ENCODE assay signal across 15 cellular contexts in genomic region chr14:54854181-54854580, GRCh38. TPM values are rescaled to one million over a fixed set of nuclear protein-coding genes. Genes with fewer than 3 reads are reported as not detected.
DNase-seq lines count a peak whose midpoint lies in the region; ATAC-seq and TF ChIP-seq lines count a peak whose summit lies in the region.
"Had no signal": no experiment of that assay in that cellular context is flagged by ENCODE, and none has a peak within 500 bp of the region (broad histone marks: within the 10 kb centered on the region; RNA-seq: fewer than 3 reads in every experiment).

No MANE protein-coding gene starts in this region.

- H3K27me3 ChIP-seq in DOHH2 (ENCODE audit: control insufficient read depth, low read length) (no peaks in the 10 kb centered on the region), left lung (no peaks in the 10 kb centered on the region)
- H3K27me3 ChIP-seq: SJCRH30 had no signal

- peak overlapping the region; percentile 87 for H3K4me2 ChIP-seq in DOHH2 (ENCODE audit: low read length)

- TF ChIP-seq CTCF in DOHH2 (IDR thresholded peaks at IDR 0.05; ENCODE audit: low read depth, low read length, poor library complexity, severe bottlenecking) = no peak
- no peak for TF ChIP-seq CTCF in left lung (IDR thresholded peaks at IDR 0.05)

- peak; percentile 9 for DNase-seq in NCI-H69 (lab: John Stamatoyannopoulos, UW)
- DNase-seq in left lung = no peak
- DNase-seq in cortex of kidney (lab: John Stamatoyannopoulos, UW) = no peak
- no peak for DNase-seq in SIG-M5 (lab: John Stamatoyannopoulos, UW)
- DNase-seq: activated naive CD4-positive, alpha-beta T cell; central memory CD4-positive, alpha-beta T cell; glutamatergic neuron; left ventricle myocardium inferior; nephron progenitor cell; SJCRH30; stimulated activated naive CD4-positive, alpha-beta T cell treated with Interleukin-2 at 50 U/mL for 16 hours had no signal

- H4K20me1 ChIP-seq in DOHH2 (ENCODE audit: control insufficient read depth, insufficient read depth, low read depth, low read length) = no peaks in the 10 kb centered on the region

- intact Hi-C loops in left lung (cut with DNase I) = no loop called here

- H3K9me3 ChIP-seq in DOHH2 (ENCODE audit: control insufficient read depth, insufficient read depth, low read length) = peaks cover 5% of the 10 kb centered on the region; the same call in 1 of the 2 replicates
- no peaks in the 10 kb centered on the region for H3K9me3 ChIP-seq in left lung
- H3K9me3 ChIP-seq: left ventricle myocardium inferior, SJCRH30 had no signal

- H3K4me1 ChIP-seq in DOHH2 (ENCODE audit: control insufficient read depth, low read length) = peaks cover 75% of the 10 kb centered on the region
- H3K4me1 ChIP-seq in left lung = peaks cover 0 to 30% of the 10 kb centered on the region in 2 donors
- H3K4me1 ChIP-seq: SJCRH30 had no signal

- H3K79me2 ChIP-seq in DOHH2 (ENCODE audit: control insufficient read depth, low read length) = no peaks in the 10 kb centered on the region

- peaks cover 13% of the 10 kb centered on the region for H3F3A ChIP-seq in DOHH2 (ENCODE audit: control insufficient read depth, insufficient read depth)

- peak; percentile 54 for ATAC-seq in GM21447 (IDR thresholded peaks at IDR 0.05; ENCODE audit: unreplicated experiment)
- peak; percentile 78 for ATAC-seq in left lung
- ATAC-seq in GM19328 (IDR thresholded peaks at IDR 0.05; ENCODE audit: unreplicated experiment) = no peak
- ATAC-seq in HG02571 (IDR thresholded peaks at IDR 0.05; ENCODE audit: unreplicated experiment) = no peak

- H3K27ac ChIP-seq in DOHH2 (ENCODE audit: low read depth, low read length) (peak overlapping the region; percentile 89), left lung (no peak overlapping the region)
- H3K27ac ChIP-seq: left ventricle myocardium inferior, SJCRH30 had no signal

- H3K9me2 ChIP-seq in DOHH2 (replicated peaks; ENCODE audit: control insufficient read depth, low read length) = no peaks in the 10 kb centered on the region

- H3K36me3 ChIP-seq in DOHH2 (ENCODE audit: control insufficient read depth, low read length) (peaks cover 5% of the 10 kb centered on the region), left lung (peaks cover 0 to 6% of the 10 kb centered on the region in 2 donors)
- H3K36me3 ChIP-seq: left ventricle myocardium inferior, SJCRH30 had no signal

- H3K4me3 ChIP-seq in DOHH2 (ENCODE audit: low read length) (peak overlapping the region; percentile 69), left lung (no peak overlapping the region)
- H3K4me3 ChIP-seq: left ventricle myocardium inferior, SJCRH30 had no signal

RNA-seq across cellular contexts. Expression of gene GCH1, which starts 48.4 kb away (rescaled TPM):
- total RNA-seq in left lung = 10 to 100 TPM in 1 of 2 donors, 1 to 10 TPM in 1; 9.0 to 22.8 TPM

Comparison
In these comparisons a context has a peak if more than half of its experiments do, and no peak if none do; other contexts are left out.
1. ATAC-seq: peak in GM21447 (single experiment) and left lung (single experiment); none in GM19328 (single experiment) and HG02571 (single experiment).